ENCODE assay signal across 14 cellular contexts in the genomic region with DNA sequence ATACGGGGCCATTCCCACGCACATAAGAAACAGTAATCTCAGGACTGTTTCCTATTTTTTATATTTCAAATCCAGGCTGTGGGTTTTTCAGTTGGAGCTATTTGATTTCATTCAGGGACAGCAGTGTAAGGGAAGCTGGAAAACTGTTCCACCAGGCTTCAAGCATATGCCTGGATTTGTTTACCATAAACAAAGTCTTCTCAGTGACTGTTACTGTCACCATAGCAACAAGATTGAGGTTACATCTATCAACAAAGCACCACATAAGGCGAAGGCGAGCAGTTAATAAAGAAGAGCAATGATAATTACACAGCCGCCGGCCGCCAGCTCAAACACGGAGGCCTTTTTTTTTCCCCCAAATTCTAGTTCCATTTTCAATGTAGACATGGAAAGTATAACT.
DNase-seq lines count a peak whose midpoint lies in the region; ATAC-seq and TF ChIP-seq lines count a peak whose summit lies in the region.
"Had no signal": no experiment of that assay in that cellular context is flagged by ENCODE, and none has a peak within 500 bp of the region (broad histone marks: within the 10 kb centered on the region; RNA-seq: fewer than 3 reads in every experiment).

No MANE protein-coding gene starts in this region.

- H3K4me3 ChIP-seq in heart right ventricle (no peak overlapping the region), stomach smooth muscle (ENCODE audit: low read length in 2 of 2) (no peak overlapping the region), uterus (no peak overlapping the region)
- H3K4me3 ChIP-seq: A549, skin epidermis had no signal

- no peak overlapping the region for H3K9ac ChIP-seq in stomach smooth muscle (ENCODE audit: low read length in 2 of 2)

- H3K9me3 ChIP-seq in heart right ventricle: no peaks in the 10 kb centered on the region
- H3K9me3 ChIP-seq in stomach smooth muscle (ENCODE audit: control insufficient read depth in 2 of 2, low read length in 2 of 2): no peaks in the 10 kb centered on the region
- no peaks in the 10 kb centered on the region for H3K9me3 ChIP-seq in uterus
- H3K9me3 ChIP-seq: A549 had no signal

- 53 to 69% methylated on average over 8 of the region's 8 CpGs for WGBS in heart right ventricle, 2 donors

- H3K36me3 ChIP-seq in heart right ventricle (no peaks in the 10 kb centered on the region), stomach smooth muscle (ENCODE audit: control insufficient read depth in 2 of 2, insufficient read depth in 2 of 2, low read length in 2 of 2) (no peaks in the 10 kb centered on the region), uterus (no peaks in the 10 kb centered on the region)

- ATAC-seq in Right ventricle myocardium inferior (peak; percentile 83), heart right ventricle (peak in 5 of 8 donors; percentile 58 to 97 (median 67))
- ATAC-seq: A549; activated T-helper 17 cell treated with anti-CD3 and anti-CD28 coated beads, Interleukin-2, amount 50 U/mL, for 72 hours; stimulated activated naive B cell treated with anti-CD40 and anti-IgM and Interleukin-4, amounts not matched to agents 10 μg/mL and 1 μg/mL and 100 μg/mL, for 72 hours had no signal

- no peak for TF ChIP-seq POLR2A in uterus (IDR thresholded peaks at IDR 0.05)

- DNase-seq in Right ventricle myocardium inferior (ENCODE audit: missing footprints) (no peak), cardiac septum (ENCODE audit: low spot score) (no peak), NCI-H345 treated with DMSO at 0.1 percent for 48 hours (lab: John Stamatoyannopoulos, UW; ENCODE audit: unreplicated experiment) (peak; percentile 16), heart right ventricle (no peak), SIG-M5 treated with dmso at 0.1 percent for 504 hours (lab: John Stamatoyannopoulos, UW; ENCODE audit: unreplicated experiment) (no peak), uterus (no peak), iPS-NIHi11 (ENCODE audit: low spot score) (no peak)
- DNase-seq: NCI-H510A; stimulated activated naive B cell treated with anti-CD40 and anti-IgM and Interleukin-4, amounts not matched to agents 10 μg/mL and 1 μg/mL and 100 μg/mL, for 72 hours had no signal

- H3K27ac ChIP-seq in heart right ventricle: peak overlapping the region in 1 of 10 donors; percentile 55
- peak overlapping the region; percentile 46 for H3K27ac ChIP-seq in stomach smooth muscle (ENCODE audit: low read length)
- no peak overlapping the region for H3K27ac ChIP-seq in uterus
- H3K27ac ChIP-seq: A549, VCaP had no signal

- H3K27me3 ChIP-seq in heart right ventricle (no peaks in the 10 kb centered on the region), stomach smooth muscle (ENCODE audit: control insufficient read depth in 1 of 2, insufficient read depth in 2 of 2, low read length in 2 of 2) (no peaks in the 10 kb centered on the region), uterus (no peaks in the 10 kb centered on the region)

- intact Hi-C loops in Right ventricle myocardium inferior (cut with DNase I) (no loop called here), cardiac septum (cut with DNase I) (no loop called here), heart right ventricle (cut with DNase I) (loop anchor here in 1 of 10 donors (10.0 kb wide), 1 partner anchor 56 kb away; no protein-coding TSS in a partner anchor), uterus (cut with DNase I; ENCODE audit: low total_unique reads) (no loop called here)

- H3K4me1 ChIP-seq in heart right ventricle (no peaks in the 10 kb centered on the region), stomach smooth muscle (ENCODE audit: control insufficient read depth, insufficient read depth, low read length) (no peaks in the 10 kb centered on the region), uterus (no peaks in the 10 kb centered on the region)
- H3K4me1 ChIP-seq: A549 had no signal

- TF ChIP-seq CTCF in heart right ventricle (IDR thresholded peaks at IDR 0.05): no peak
- TF ChIP-seq CTCF in uterus (IDR thresholded peaks at IDR 0.05): no peak
